In genomic region chr5:140631831-140632365, GRCh38 we compare ENCODE assay signal across 9 cellular contexts. TPM values are rescaled to one million over a fixed set of nuclear protein-coding genes. Genes with fewer than 3 reads are reported as not detected.
DNase-seq lines count a peak whose midpoint lies in the region; ATAC-seq and TF ChIP-seq lines count a peak whose summit lies in the region.
"Had no signal": no experiment of that assay in that cellular context is flagged by ENCODE, and none has a peak within 500 bp of the region (broad histone marks: within the 10 kb centered on the region; RNA-seq: fewer than 3 reads in every experiment).

No MANE protein-coding gene starts in this region.

- H3K27me3 ChIP-seq in layer of hippocampus (ENCODE audit: control insufficient read depth, insufficient read depth, low read length) (no peaks in the 10 kb centered on the region), thoracic aorta (replicated peaks; ENCODE audit: insufficient read depth) (no peaks in the 10 kb centered on the region)

- peak overlapping the region; percentile 64 for H3K27ac ChIP-seq in layer of hippocampus (ENCODE audit: low read depth, low read length)
- H3K27ac ChIP-seq in thoracic aorta = peak overlapping the region; percentile 30 to 63

- DNase-seq in COLO668 (lab: John Stamatoyannopoulos, UW; ENCODE audit: unreplicated experiment) (peak; percentile 61), NCI-H1105 treated with DMSO at 0.1 percent for 48 hours (lab: John Stamatoyannopoulos, UW) (peak; percentile 35), astrocyte of the spinal cord (ENCODE audit: low read depth, low spot score) (no peak), thoracic aorta (ENCODE audit: low spot score) (no peak), HPDE6-E6E7 (ENCODE audit: extremely low spot score) (no peak), GM03348 (ENCODE audit: low spot score) (no peak)

- in situ Hi-C loops in astrocyte of the spinal cord (cut with HindIII; ENCODE audit: low sequenced_read_pairs) = no loop called here

- TF ChIP-seq CTCF in astrocyte of the spinal cord (IDR thresholded peaks at IDR 0.05; ENCODE audit: low read depth, low read length) (no peak), thoracic aorta (IDR thresholded peaks at IDR 0.05) (no peak)

- H3K4me1 ChIP-seq in thoracic aorta (ENCODE audit: control insufficient read depth in 1 of 2, low read depth in 2 of 2) = peaks cover 4 to 12% of the 10 kb centered on the region in 2 donors

- peak overlapping the region; percentile 35 for H3K4me3 ChIP-seq in astrocyte of the spinal cord (ENCODE audit: low read depth, low read length)
- H3K4me3 ChIP-seq in thoracic aorta = peak overlapping the region; percentile 76

- H3K36me3 ChIP-seq in thoracic aorta = no peaks in the 10 kb centered on the region

- H3K9me3 ChIP-seq in thoracic aorta = no peaks in the 10 kb centered on the region

- ATAC-seq in GM21367 (IDR thresholded peaks at IDR 0.05; ENCODE audit: unreplicated experiment) (peak; percentile 27), thoracic aorta (ENCODE audit: insufficient number of reproducible peaks, low FRiP score, low read depth) (no peak)
- ATAC-seq: HCT116 had no signal

RNA-seq across cellular contexts. Expression of gene CD14, which starts 1.1 kb away (rescaled TPM):
- 100 to 1,000 TPM in 1 of 2 donors, 10 to 100 TPM in 1; 96.6 to 235 TPM for total RNA-seq in thoracic aorta

RNA-seq across cellular contexts. Expression of gene TMCO6, which starts 7.4 kb away (rescaled TPM):
- total RNA-seq in thoracic aorta = 10 to 100 TPM; 11.4 to 13.5 TPM

RNA-seq across cellular contexts. Expression of gene NDUFA2, which starts 15.5 kb away (rescaled TPM):
- 10 to 100 TPM; 19.9 to 26.4 TPM for total RNA-seq in thoracic aorta

RNA-seq across cellular contexts. Expression of gene IK, which starts 15.7 kb away (rescaled TPM):
- 100 to 1,000 TPM in 1 of 2 donors, 10 to 100 TPM in 1; 95.3 to 108 TPM for total RNA-seq in thoracic aorta

RNA-seq across cellular contexts. Expression of gene WDR55, which starts 32.8 kb away (rescaled TPM):
- total RNA-seq in thoracic aorta = 10 to 100 TPM; 24.6 to 26.1 TPM

Comparison
In these comparisons a context has a peak if more than half of its experiments do, and no peak if none do; other contexts are left out.
1. DNase-seq: peak in COLO668 (single experiment) and NCI-H1105 treated with DMSO at 0.1 percent for 48 hours (single experiment); none in astrocyte of the spinal cord (single experiment), thoracic aorta (single experiment), HPDE6-E6E7 (single experiment) and GM03348 (single experiment).